Comparison of ENCODE assay signal across 13 cellular contexts in the genomic region with DNA sequence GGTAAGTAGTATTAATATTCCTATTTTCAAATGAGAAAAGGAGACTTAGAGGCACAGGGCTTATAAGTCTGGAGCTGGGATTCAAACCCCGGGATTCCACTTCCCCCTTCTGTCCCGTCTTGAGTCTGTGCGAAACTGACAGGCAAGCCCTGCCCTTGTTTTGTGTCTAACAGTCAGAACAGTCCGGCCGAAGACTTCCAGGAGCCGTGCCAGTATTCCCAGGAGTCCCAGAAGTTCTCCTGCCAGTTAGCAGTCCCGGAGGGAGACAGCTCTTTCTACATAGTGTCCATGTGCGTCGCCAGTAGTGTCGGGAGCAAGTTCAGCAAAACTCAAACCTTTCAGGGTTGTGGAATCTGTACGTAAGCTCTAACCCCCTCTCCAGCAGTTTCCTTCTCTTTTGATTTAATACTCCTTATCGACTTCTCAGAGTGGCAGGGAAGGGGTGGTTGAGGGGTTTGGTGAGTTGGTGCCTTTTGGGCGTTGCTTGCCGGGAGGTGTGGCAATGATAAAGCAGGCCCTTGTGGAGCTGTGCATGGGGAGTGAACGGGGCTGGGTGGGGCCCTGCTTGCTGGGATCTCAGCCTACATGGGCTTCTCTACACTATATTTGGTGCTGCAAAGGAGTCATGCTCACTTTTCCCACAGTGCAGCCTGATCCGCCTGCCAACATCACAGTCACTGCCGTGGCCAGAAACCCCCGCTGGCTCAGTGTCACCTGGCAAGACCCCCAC. TPM values are rescaled to one million over a fixed set of nuclear protein-coding genes. Genes with fewer than 3 reads are reported as not detected.
DNase-seq lines count a peak whose midpoint lies in the region; ATAC-seq and TF ChIP-seq lines count a peak whose summit lies in the region.
"Had no signal": no experiment of that assay in that cellular context is flagged by ENCODE, and none has a peak within 500 bp of the region (broad histone marks: within the 10 kb centered on the region; RNA-seq: fewer than 3 reads in every experiment).

No MANE protein-coding gene starts in this region.

- peaks cover 0 to 18% of the 10 kb centered on the region in 2 donors for H3K4me1 ChIP-seq in ascending aorta
- H3K4me1 ChIP-seq in heart right ventricle: peaks cover 6 to 71% (median 43%) of the 10 kb centered on the region in 9 donors
- H3K4me1 ChIP-seq in ovary (ENCODE audit: insufficient read depth): peaks cover 3% of the 10 kb centered on the region
- peaks cover 0 to 57% (median 29%) of the 10 kb centered on the region in 6 donors for H3K4me1 ChIP-seq in spleen

- H3K9me3 ChIP-seq in ascending aorta: no peaks in the 10 kb centered on the region
- no peaks in the 10 kb centered on the region for H3K9me3 ChIP-seq in heart right ventricle
- no peaks in the 10 kb centered on the region for H3K9me3 ChIP-seq in ovary
- no peaks in the 10 kb centered on the region for H3K9me3 ChIP-seq in spleen
- H3K9me3 ChIP-seq: BLaER1 treated with 17β-estradiol and CSF1 and Interleukin-3, amounts not matched to agents 10 nM and 100 nM; SK-N-SH had no signal

- peak overlapping the region; percentile 69 to 85 for H3K27ac ChIP-seq in ascending aorta
- H3K27ac ChIP-seq in heart right ventricle: peak overlapping the region; percentile 5 to 91 (median 82)
- peak overlapping the region in 1 of 2 donors; percentile 55 for H3K27ac ChIP-seq in ovary
- peak overlapping the region in 1 of 8 donors; percentile 75 for H3K27ac ChIP-seq in spleen

- H3K36me3 ChIP-seq in ascending aorta (peaks cover 0 to 10% of the 10 kb centered on the region in 2 donors), heart right ventricle (peaks cover 0 to 76% (median 7%) of the 10 kb centered on the region in 9 donors), ovary (no peaks in the 10 kb centered on the region), spleen (peaks cover 0 to 84% (median 23%) of the 10 kb centered on the region in 6 donors)

- 7 to 18% methylated on average over 18 of the region's 18 CpGs for WGBS in heart right ventricle, 2 donors
- WGBS in ovary, 3 donors: 12 to 16% (median 12%) methylated on average over 18 of the region's 18 CpGs
- WGBS in spleen, 5 donors: 74 to 83% (median 79%) methylated on average over 18 of the region's 18 CpGs

- H3K4me3 ChIP-seq in ascending aorta (peak overlapping the region; percentile 32 to 36), heart right ventricle (peak overlapping the region in 8 of 10 donors; percentile 2 to 44 (median 25)), ovary (no peak overlapping the region), spleen (no peak overlapping the region)
- H3K4me3 ChIP-seq: BLaER1 treated with 17β-estradiol and CSF1 and Interleukin-3, amounts not matched to agents 10 nM and 100 nM had no signal

- H3K27me3 ChIP-seq in ascending aorta: no peaks in the 10 kb centered on the region
- H3K27me3 ChIP-seq in heart right ventricle: no peaks in the 10 kb centered on the region
- no peaks in the 10 kb centered on the region for H3K27me3 ChIP-seq in ovary
- H3K27me3 ChIP-seq in spleen (replicated peaks in 1 of 7): no peaks in the 10 kb centered on the region
- H3K27me3 ChIP-seq: BLaER1 treated with 17β-estradiol and CSF1 and Interleukin-3, amounts not matched to agents 10 nM and 100 nM had no signal

- peak; percentile 76 to 92 (median 88) for ATAC-seq in heart right ventricle

- intact Hi-C loops in ascending aorta (cut with DNase I) (loop anchor here (1.0 to 5.0 kb wide), 4 partner anchors 15 to 123 kb away; partner anchors contain the start of genes IL6R and UBE2Q1), heart right ventricle (cut with DNase I) (loop anchor here in 1 of 10 donors (5.0 kb wide), 1 partner anchor 118 kb away; no protein-coding TSS in a partner anchor), ovary (cut with DNase I) (no loop called here), spleen (cut with DNase I; ENCODE audit: low total_unique reads) (no loop called here)

- no peak for TF ChIP-seq CTCF in ascending aorta (IDR thresholded peaks at IDR 0.05)
- TF ChIP-seq CTCF in heart right ventricle (IDR thresholded peaks at IDR 0.05): no peak
- no peak for TF ChIP-seq CTCF in ovary (IDR thresholded peaks at IDR 0.05)
- no peak for TF ChIP-seq CTCF in spleen (IDR thresholded peaks at IDR 0.05 in 8 of 11, conservative IDR thresholded peaks at IDR 0.05 in 3 of 11)

- TF ChIP-seq EP300 in ovary (IDR thresholded peaks at IDR 0.05): peak; percentile 64

- no peak for TF ChIP-seq POLR2A in ovary (IDR thresholded peaks at IDR 0.05)
- no peak for TF ChIP-seq POLR2A in spleen (IDR thresholded peaks at IDR 0.05)

- DNase-seq in Ammon's horn (ENCODE audit: low spot score): peak; percentile 62
- DNase-seq in ascending aorta (ENCODE audit: low spot score in 2 of 2): peak; percentile 61 to 93
- peak; percentile 75 to 86 for DNase-seq in heart right ventricle
- DNase-seq in ovary: peak; percentile 64 to 85 (median 78)
- no peak for DNase-seq in dedifferentiated amniotic fluid mesenchymal stem cell (ENCODE audit: extremely low spot score)
- no peak for DNase-seq in spleen
- no peak for DNase-seq in activated CD4-positive, CD25-positive, alpha-beta regulatory T cell treated with anti-CD3 and anti-CD28 coated beads, Interleukin-2, amount 50 U/mL, for 72 hours
- no peak for DNase-seq in activated CD4-positive, alpha-beta T cell treated with anti-CD3 and anti-CD28 coated beads for 4 hours
- DNase-seq: GOT3, NCI-H2107, occipital lobe, SK-N-SH had no signal

RNA-seq across cellular contexts. Expression of gene IL6R, which starts 29.4 kb away (rescaled TPM):
- total RNA-seq in ascending aorta (6.7 TPM), heart right ventricle (10 to 100 TPM in 5 of 10 donors, 1 to 10 TPM in 5; 6.1 to 16.2 (median 10.0) TPM), ovary (10 to 100 TPM in 6 of 7 donors, 1 to 10 TPM in 1; 7.5 to 37.0 (median 12.9) TPM), spleen (10 to 100 TPM; 40.3 to 74.5 (median 55.5) TPM)
- polyA plus RNA-seq in heart right ventricle (1 to 10 TPM; 2.9 to 6.2 TPM), ovary (1 to 10 TPM; 6.5 to 9.1 TPM), spleen (1 to 10 TPM; 2.8 to 6.1 (median 3.9) TPM)

Comparison
In these comparisons a context has a peak if more than half of its experiments do, and no peak if none do; other contexts are left out.
1. DNase-seq: peak in Ammon's horn (single experiment), ascending aorta (2 of 2), heart right ventricle (2 of 2) and ovary (5 of 5); none in dedifferentiated amniotic fluid mesenchymal stem cell (single experiment), spleen (single experiment), activated CD4-positive, CD25-positive, alpha-beta regulatory T cell treated with anti-CD3 and anti-CD28 coated beads, Interleukin-2, amount 50 U/mL, for 72 hours (single experiment) and activated CD4-positive, alpha-beta T cell treated with anti-CD3 and anti-CD28 coated beads for 4 hours (0 of 2).
2. H3K4me3 ChIP-seq: peak in ascending aorta (2 of 2) and heart right ventricle (8 of 10); none in ovary (single experiment) and spleen (0 of 8).